In genomic region chr1:45887156-45887842, GRCh38 we compare ENCODE assay signal across 1 cellular context.
A peak's percentile ranks its signal among the peaks of the same experiment; 100 is the strongest.
TF ChIP-seq lines count a peak whose summit lies in the region.

No MANE protein-coding gene starts in this region.

TF ChIP-seq in HEK293, 187 proteins besides CTCF, POLR2A, EP300 and RAD21 (continued from another document):
- TF ChIP-seq ZNF670 (tag by site-specific recombination; IDR thresholded peaks at IDR 0.05; ENCODE audit: low read depth) (no peak), ZNF223 (tag by site-specific recombination; IDR thresholded peaks at IDR 0.05) (no peak), PRDM6 (tag by site-specific recombination; IDR thresholded peaks at IDR 0.05) (peak; percentile 24; the same call in 1 of the 2 replicates), OSR2 (tag by site-specific recombination; IDR thresholded peaks at IDR 0.05) (peak; percentile 14; the same call in 1 of the 2 replicates), ZNF596 (tag by site-specific recombination; IDR thresholded peaks at IDR 0.05) (no peak), AEBP2 (tag by site-specific recombination; IDR thresholded peaks at IDR 0.05; ENCODE audit: borderline replicate concordance) (no peak), ZNF221 (tag by site-specific recombination; IDR thresholded peaks at IDR 0.05; ENCODE audit: borderline replicate concordance) (no peak), ZBTB11 (tag by site-specific recombination; conservative IDR thresholded peaks at IDR 0.05; ENCODE audit: low read depth) (no peak), FEZF1 (tag by site-specific recombination; IDR thresholded peaks at IDR 0.05) (peak; percentile 67; the same call in 1 of the 2 replicates), ZNF2 (tag by site-specific recombination; IDR thresholded peaks at IDR 0.05) (no peak), ZNF18 (tag by site-specific recombination; IDR thresholded peaks at IDR 0.05) (no peak), ZNF548 (tag by site-specific recombination; IDR thresholded peaks at IDR 0.05) (no peak), ZNF580 (tag by site-specific recombination; IDR thresholded peaks at IDR 0.05) (peak; percentile 44; the same call in 1 of the 2 replicates), ZNF121 (tag by site-specific recombination; IDR thresholded peaks at IDR 0.05) (no peak), WT1 (tag by site-specific recombination; IDR thresholded peaks at IDR 0.05) (no peak), ZFP41 (tag by site-specific recombination; IDR thresholded peaks at IDR 0.05; ENCODE audit: borderline replicate concordance) (no peak)
